18 cellular contexts compared by ENCODE assay signal in genomic region chr2:2830576-2830975, GRCh38.
A peak's percentile ranks its signal among the peaks of the same experiment; 100 is the strongest.
DNase-seq lines count a peak whose midpoint lies in the region; FAIRE-seq and TF ChIP-seq lines count a peak whose summit lies in the region.
"Had no signal": no experiment of that assay in that cellular context is flagged by ENCODE, and none has a peak within 500 bp of the region (broad histone marks: within the 10 kb centered on the region; RNA-seq: fewer than 3 reads in every experiment).

No MANE protein-coding gene starts in this region.

- peaks cover 0 to 6% of the 10 kb centered on the region in 2 experiments; a peak in 4 of 5 replicates for H3K9me3 Mint-ChIP-seq in H9

- H3K14ac ChIP-seq in H9 (ENCODE audit: insufficient read depth, low read length) = no peak overlapping the region
- no peak overlapping the region for H3K14ac ChIP-seq in neuronal stem cell (ENCODE audit: low read length)

- H3K23me2 ChIP-seq in H9 (ENCODE audit: insufficient read length, low read depth, low read length, poor library complexity, severe bottlenecking) = no peaks in the 10 kb centered on the region

- no peak overlapping the region for H3K9ac ChIP-seq in H9 (ENCODE audit: extremely low read depth, insufficient read length, low read length)
- H3K9ac ChIP-seq in colonic mucosa (ENCODE audit: low read depth in 2 of 2, low read length in 2 of 2) = no peak overlapping the region
- no peak overlapping the region for H3K9ac ChIP-seq in neuronal stem cell (ENCODE audit: low read depth, low read length, poor library complexity)

- H2BK5ac ChIP-seq in H9 (ENCODE audit: insufficient read length, low read length) = no peak overlapping the region
- no peak overlapping the region for H2BK5ac ChIP-seq in neuronal stem cell (ENCODE audit: low read length)

- H4K20me1 ChIP-seq in H9 (ENCODE audit: control insufficient read depth, insufficient read depth, insufficient read length) = no peaks in the 10 kb centered on the region

- H3K9me3 ChIP-seq in H9 (ENCODE audit: control insufficient read depth, low read depth, low read length) (no peaks in the 10 kb centered on the region), colonic mucosa (no peaks in the 10 kb centered on the region), neuronal stem cell (replicated peaks in 1 of 2; ENCODE audit: control insufficient read depth in 2 of 2, insufficient read depth in 1 of 2, low read depth in 1 of 2, low read length in 2 of 2) (peaks cover 0 to 2% of the 10 kb centered on the region in 2 donors)
- H3K9me3 ChIP-seq: A549, BE2C had no signal

- FAIRE-seq in D721Med (lab: Jason Lieb, UNC) = no peak
- FAIRE-seq: A549, G401.6, GM12891 had no signal

- no peak overlapping the region for H3K4me3 Mint-ChIP-seq in H9
- H3K4me3 Mint-ChIP-seq: CD4-positive, alpha-beta memory T cell; GM23338 had no signal

- H3K79me1 ChIP-seq in H9 (ENCODE audit: insufficient read depth, low read depth, low read length, poor library complexity, severe bottlenecking) = no peaks in the 10 kb centered on the region
- H3K79me1 ChIP-seq in neuronal stem cell (ENCODE audit: low read depth, low read length) = no peaks in the 10 kb centered on the region

- no peak overlapping the region for H3K56ac ChIP-seq in H9 (ENCODE audit: insufficient read length, low read depth, low read length)

- H3K79me2 ChIP-seq in H9 (ENCODE audit: insufficient read depth, low read length) = no peaks in the 10 kb centered on the region

- H3K23ac ChIP-seq in H9 (ENCODE audit: insufficient read length, low read depth, low read length) (no peak overlapping the region), neuronal stem cell (ENCODE audit: low read depth, low read length, poor library complexity) (no peak overlapping the region)

- DNase-seq in H9 (peak; percentile 4), colonic mucosa (peak; percentile 12), neuronal stem cell (ENCODE audit: low spot score) (no peak), NCI-H1092 (lab: John Stamatoyannopoulos, UW) (no peak), D721Med (ENCODE audit: insufficient read length, low spot score) (no peak)
- no peak for DNase-seq in activated effector memory CD4-positive, alpha-beta T cell treated with anti-CD3 and anti-CD28 coated beads, Interleukin-2, amount 50 U/mL, for 16 hours
- DNase-seq: BE2C; CD4-positive, alpha-beta memory T cell; DMS153; DMS79 treated with DMSO at 0.1 percent for 48 hours; EL; H7 had no signal

- H3K27me3 Mint-ChIP-seq in H9 (ENCODE audit: low read depth) = peaks cover 7% of the 10 kb centered on the region; the same call in 1 of the 2 replicates

- H3K27me3 ChIP-seq in H9 (ENCODE audit: insufficient read depth, low read length) = no peaks in the 10 kb centered on the region
- H3K27me3 ChIP-seq in colonic mucosa = no peaks in the 10 kb centered on the region
- peaks cover 0 to 7% (median 0%) of the 10 kb centered on the region in 3 experiments for H3K27me3 ChIP-seq in neuronal stem cell (ENCODE audit: control insufficient read depth in 3 of 3, insufficient read depth in 3 of 3, low read depth in 1 of 3, low read length in 3 of 3)
- H3K27me3 ChIP-seq: BE2C had no signal

- intact Hi-C loops in colonic mucosa (cut with DNase I) = no loop called here

- no CpG with 5 or more reads among the region's 3 CpGs for WGBS in H9 (ENCODE audit: extremely low coverage, insufficient read length, low lambda C conversion rate)
- no CpG with 5 or more reads among the region's 3 CpGs for WGBS in neuronal stem cell (ENCODE audit: extremely low coverage in 2 of 2, insufficient read length in 2 of 2, insufficient replicate concordance in 1 of 2), 2 donors

- no peak overlapping the region for H2BK20ac ChIP-seq in H9 (ENCODE audit: low read depth, low read length, poor library complexity, severe bottlenecking)

- no peak overlapping the region for H4K5ac ChIP-seq in H9 (ENCODE audit: insufficient read length, low read depth, low read length)

- no peaks in the 10 kb centered on the region for H3K36me3 Mint-ChIP-seq in H9 (ENCODE audit: insufficient read depth in 1 of 3, low read depth in 3 of 3)
- H3K36me3 Mint-ChIP-seq: CD4-positive, alpha-beta memory T cell had no signal

- H3T11ph ChIP-seq in H9 (ENCODE audit: low read length) = no peak overlapping the region

- H3K4me2 ChIP-seq in H9 (ENCODE audit: insufficient read depth, insufficient read length, low read length) (no peak overlapping the region), neuronal stem cell (ENCODE audit: insufficient read depth, low read length, poor library complexity, severe bottlenecking) (no peak overlapping the region)
- H3K4me2 ChIP-seq: A549, GM23338 had no signal

- no peak overlapping the region for H3K18ac ChIP-seq in H9 (ENCODE audit: insufficient read length, low read depth, low read length)
- no peak overlapping the region for H3K18ac ChIP-seq in neuronal stem cell (ENCODE audit: low read length)

- H4K8ac ChIP-seq in H9 (replicated peaks; ENCODE audit: insufficient read length, low read depth, low read length) (no peak overlapping the region), neuronal stem cell (ENCODE audit: low read depth, low read length) (no peak overlapping the region)

- H3K4me3 ChIP-seq in colonic mucosa (no peak overlapping the region), neuronal stem cell (ENCODE audit: low read length in 2 of 2) (no peak overlapping the region)
- H3K4me3 ChIP-seq: A549, GM23338 had no signal

- H3K36me3 ChIP-seq in colonic mucosa (no peaks in the 10 kb centered on the region), neuronal stem cell (replicated peaks in 1 of 2; ENCODE audit: control insufficient read depth in 2 of 2, insufficient read depth in 2 of 2, low read length in 2 of 2) (no peaks in the 10 kb centered on the region)
- H3K36me3 ChIP-seq: BE2C had no signal

- no peak overlapping the region for H2BK12ac ChIP-seq in H9 (ENCODE audit: insufficient read length, low read depth, low read length)
- no peak overlapping the region for H2BK12ac ChIP-seq in neuronal stem cell (ENCODE audit: low read length)

- H2BK120ac ChIP-seq in H9 (ENCODE audit: low read depth, low read length, poor library complexity, severe bottlenecking) (no peak overlapping the region), neuronal stem cell (ENCODE audit: low read depth, low read length) (no peak overlapping the region)

- H2AK5ac ChIP-seq in H9 (ENCODE audit: insufficient read length, low read length) = no peak overlapping the region
- peak overlapping the region; percentile 51 for H2AK5ac ChIP-seq in neuronal stem cell (ENCODE audit: low read depth, low read length)

- peaks cover 6 to 8% of the 10 kb centered on the region in 2 experiments for H3K4me1 Mint-ChIP-seq in H9
- H3K4me1 Mint-ChIP-seq: CD4-positive, alpha-beta memory T cell had no signal

- H4K91ac ChIP-seq in H9 (ENCODE audit: insufficient read length, low read depth, low read length) = no peak overlapping the region
- H4K91ac ChIP-seq in neuronal stem cell (ENCODE audit: low read depth, low read length, poor library complexity) = no peak overlapping the region

- H2BK15ac ChIP-seq in H9 (ENCODE audit: low read depth, low read length) (no peak overlapping the region), neuronal stem cell (ENCODE audit: low read length) (no peak overlapping the region)

- no peak overlapping the region for H3K27ac ChIP-seq in H9 (ENCODE audit: insufficient read length, low read depth, low read length)
- no peak overlapping the region for H3K27ac ChIP-seq in colonic mucosa
- no peak overlapping the region for H3K27ac ChIP-seq in neuronal stem cell (replicated peaks; ENCODE audit: low read length)
- peak overlapping the region; percentile 31 for H3K27ac ChIP-seq in temporal lobe (ENCODE audit: low read depth, low read length)
- H3K27ac ChIP-seq: A549, C4-2B had no signal

- no peak overlapping the region for H3K27ac Mint-ChIP-seq in H9
- H3K27ac Mint-ChIP-seq: CD4-positive, alpha-beta memory T cell; GM23338 had no signal

- H3K4ac ChIP-seq in H9 (ENCODE audit: low read depth, low read length) = no peak overlapping the region
- H3K4ac ChIP-seq in neuronal stem cell (ENCODE audit: low read length) = no peak overlapping the region

- TF ChIP-seq CTCF in H9 (conservative IDR thresholded peaks at IDR 0.05) (no peak), colonic mucosa (IDR thresholded peaks at IDR 0.05) (no peak), D721Med (IDR thresholded peaks at IDR 0.05; ENCODE audit: insufficient read depth, missing control alignments) (no peak)

- H2AFZ ChIP-seq in H9 (ENCODE audit: low read length) (no peak overlapping the region), neuronal stem cell (ENCODE audit: low read length) (no peak overlapping the region)

- H3K4me1 ChIP-seq in H9 (ENCODE audit: insufficient read depth, low read length) (no peaks in the 10 kb centered on the region), colonic mucosa (no peaks in the 10 kb centered on the region), neuronal stem cell (ENCODE audit: control insufficient read depth in 2 of 2, insufficient read depth in 1 of 2, low read depth in 1 of 2, low read length in 2 of 2) (peaks cover 0 to 3% of the 10 kb centered on the region in 2 donors)
- H3K4me1 ChIP-seq: A549 had no signal

Comparison
In these comparisons a context has a peak if more than half of its experiments do, and no peak if none do; other contexts are left out.
1. DNase-seq: peak in H9 (single experiment) and colonic mucosa (single experiment); none in neuronal stem cell (single experiment), NCI-H1092 (single experiment), D721Med (single experiment) and activated effector memory CD4-positive, alpha-beta T cell treated with anti-CD3 and anti-CD28 coated beads, Interleukin-2, amount 50 U/mL, for 16 hours (single experiment).